19 cellular contexts compared by ENCODE assay signal in genomic region chr22:42461511-42461910, GRCh38. TPM values are rescaled to one million over a fixed set of nuclear protein-coding genes. Genes with fewer than 3 reads are reported as not detected.
A peak's percentile ranks its signal among the peaks of the same experiment; 100 is the strongest.
DNase-seq lines count a peak whose midpoint lies in the region; ATAC-seq, FAIRE-seq and TF ChIP-seq lines count a peak whose summit lies in the region.
"Had no signal": no experiment of that assay in that cellular context is flagged by ENCODE, and none has a peak within 500 bp of the region (broad histone marks: within the 10 kb centered on the region; RNA-seq: fewer than 3 reads in every experiment).

No MANE protein-coding gene starts in this region.

- H3K9me3 ChIP-seq in kidney (ENCODE audit: control insufficient read depth in 1 of 2, low read length in 2 of 2): no peaks in the 10 kb centered on the region
- H3K9me3 ChIP-seq: esophagus squamous epithelium, SJSA1 had no signal

- no peak overlapping the region for H3K27ac ChIP-seq in kidney (ENCODE audit: low read depth in 2 of 2, low read length in 2 of 2)
- H3K27ac ChIP-seq: esophagus squamous epithelium, KMS-11, SJSA1 had no signal

- no peaks in the 10 kb centered on the region for H3K4me1 ChIP-seq in kidney (ENCODE audit: control insufficient read depth in 1 of 2, insufficient read depth in 1 of 2, low read depth in 1 of 2, low read length in 2 of 2)
- H3K4me1 ChIP-seq: esophagus squamous epithelium, SJSA1 had no signal

- FAIRE-seq in kidney (lab: Jason Lieb, UNC): no peak
- FAIRE-seq: D721Med, keratinocyte had no signal

- H3K4me3 Mint-ChIP-seq in activated CD4-positive, alpha-beta T cell treated with anti-CD3 and anti-CD28 coated beads for 36 hours: no peak overlapping the region
- H3K4me3 Mint-ChIP-seq: activated CD8-positive, alpha-beta memory T cell treated with anti-CD3 and anti-CD28 coated beads, Interleukin-2, amount 10 ng/mL, durations not matched to agents 7 days and 5 days; memory B cell; natural killer cell had no signal

- H3K36me3 ChIP-seq in kidney (ENCODE audit: control insufficient read depth in 1 of 2, insufficient read depth in 2 of 2, low read length in 2 of 2): no peaks in the 10 kb centered on the region
- H3K36me3 ChIP-seq: esophagus squamous epithelium, SJSA1 had no signal

- no peak for ATAC-seq in HG03095 (IDR thresholded peaks at IDR 0.05; ENCODE audit: unreplicated experiment)
- no peak for ATAC-seq in activated CD4-positive, alpha-beta T cell treated with anti-CD3 and anti-CD28 coated beads for 36 hours
- ATAC-seq: activated CD8-positive, alpha-beta memory T cell treated with anti-CD3 and anti-CD28 coated beads, Interleukin-2, amount 10 ng/mL, durations not matched to agents 7 days and 5 days; natural killer cell had no signal

- TF ChIP-seq CTCF in kidney (IDR thresholded peaks at IDR 0.05; ENCODE audit: borderline replicate concordance, extremely low read depth, insufficient read depth): no peak

- peaks cover 20% of the 10 kb centered on the region for H3K27me3 Mint-ChIP-seq in activated CD4-positive, alpha-beta T cell treated with anti-CD3 and anti-CD28 coated beads for 36 hours

- CTCF ChIA-PET in activated CD4-positive, alpha-beta T cell treated with anti-CD3 and anti-CD28 coated beads for 36 hours (lab: Charles Lee): interaction anchor here (0.7 to 1.1 kb wide), 2 partner anchors 9 to 96 kb away, joined by 3 read pairs; no protein-coding TSS in a partner anchor

- no peaks in the 10 kb centered on the region for H3K9me3 Mint-ChIP-seq in activated CD4-positive, alpha-beta T cell treated with anti-CD3 and anti-CD28 coated beads for 36 hours (ENCODE audit: low read depth)
- H3K9me3 Mint-ChIP-seq: activated T-helper 2 cell treated with anti-CD3 and anti-CD28 coated beads, Interferon-gamma antibody, Interleukin-2, Interleukin-4, amounts not matched to agents 10 μg/mL and 5 μg/mL and 100 μg/mL, durations not matched to agents 14 hours and 24 hours and 36 hours; memory B cell; natural killer cell had no signal

- POLR2A ChIA-PET in activated CD4-positive, alpha-beta T cell treated with anti-CD3 and anti-CD28 coated beads for 36 hours (lab: Charles Lee): no interaction called here

- intact Hi-C loops in kidney (cut with DNase I): no loop called here
- intact Hi-C loops in activated CD4-positive, alpha-beta T cell treated with anti-CD3 and anti-CD28 coated beads for 36 hours (cut with DNase I, micrococcal nuclease): no loop called here

- no peaks in the 10 kb centered on the region for H3K36me3 Mint-ChIP-seq in activated CD4-positive, alpha-beta T cell treated with anti-CD3 and anti-CD28 coated beads for 36 hours (ENCODE audit: low read depth)
- H3K36me3 Mint-ChIP-seq: activated CD8-positive, alpha-beta memory T cell treated with anti-CD3 and anti-CD28 coated beads, Interleukin-2, amount 10 ng/mL, durations not matched to agents 7 days and 5 days; memory B cell; natural killer cell had no signal

- no peak overlapping the region for H3K9ac ChIP-seq in kidney (ENCODE audit: low read length in 2 of 2)
- H3K9ac ChIP-seq: KMS-11 had no signal

- no peak overlapping the region for H3K4me3 ChIP-seq in kidney (ENCODE audit: low read length in 2 of 2)
- H3K4me3 ChIP-seq: esophagus squamous epithelium, SJSA1 had no signal

- no peak overlapping the region for H3K27ac Mint-ChIP-seq in activated CD4-positive, alpha-beta T cell treated with anti-CD3 and anti-CD28 coated beads for 36 hours
- H3K27ac Mint-ChIP-seq: activated CD8-positive, alpha-beta memory T cell treated with anti-CD3 and anti-CD28 coated beads, Interleukin-2, amount 10 ng/mL, durations not matched to agents 7 days and 5 days; activated T-helper 2 cell treated with anti-CD3 and anti-CD28 coated beads, Interferon-gamma antibody, Interleukin-2, Interleukin-4, amounts not matched to agents 10 μg/mL and 5 μg/mL and 100 μg/mL, durations not matched to agents 14 hours and 24 hours and 36 hours; memory B cell; natural killer cell had no signal

- H3K4me1 Mint-ChIP-seq in activated CD4-positive, alpha-beta T cell treated with anti-CD3 and anti-CD28 coated beads for 36 hours: peaks cover 5% of the 10 kb centered on the region
- H3K4me1 Mint-ChIP-seq: activated CD8-positive, alpha-beta memory T cell treated with anti-CD3 and anti-CD28 coated beads, Interleukin-2, amount 10 ng/mL, durations not matched to agents 7 days and 5 days; natural killer cell had no signal

- peak; percentile 63 for DNase-seq in ELF-1 (ENCODE audit: low read depth, low spot score)
- DNase-seq in NCI-H146 (lab: John Stamatoyannopoulos, UW): peak; percentile 97
- peak; percentile 93 for DNase-seq in NCI-H69 (lab: John Stamatoyannopoulos, UW)
- peak; percentile 21 for DNase-seq in kidney
- no peak for DNase-seq in activated CD4-positive, alpha-beta T cell treated with anti-CD3 and anti-CD28 coated beads for 36 hours
- DNase-seq in stimulated activated CD4-positive, alpha-beta T cell treated with anti-CD3 and anti-CD28 coated beads, Interleukin-4, amount 100 ng/mL, for 4 hours: no peak
- DNase-seq: activated CD4-positive, CD25-positive, alpha-beta regulatory T cell treated with anti-CD3 and anti-CD28 coated beads, Interleukin-2, amount 50 U/mL, for 72 hours; activated CD8-positive, alpha-beta memory T cell treated with anti-CD3 and anti-CD28 coated beads, Interleukin-2, amount 10 ng/mL, durations not matched to agents 7 days and 5 days; AML-193; esophagus squamous epithelium; natural killer cell; NCI-H1694 had no signal

RNA-seq across cellular contexts. Expression of gene NFAM1, which starts 29.3 kb away (rescaled TPM):
- total RNA-seq in kidney: 7.9 TPM
- polyA plus RNA-seq in kidney (ENCODE audit: insufficient read depth, low read depth, low replicate concordance): 0.60 TPM
- under 1 TPM; 0.11 to 0.21 TPM for total RNA-seq in activated CD4-positive, alpha-beta T cell treated with anti-CD3 and anti-CD28 coated beads for 36 hours
- total RNA-seq: SJSA1 had no signal
- polyA plus RNA-seq: keratinocyte had no signal

RNA-seq across cellular contexts. Expression of gene RRP7A, which starts 58.1 kb away (rescaled TPM):
- 35.2 TPM for total RNA-seq in kidney
- polyA plus RNA-seq in kidney (ENCODE audit: insufficient read depth, low read depth, low replicate concordance): 26.3 TPM
- total RNA-seq in activated CD4-positive, alpha-beta T cell treated with anti-CD3 and anti-CD28 coated beads for 36 hours: 10 to 100 TPM; 95.6 to 98.1 TPM

Comparison
In these comparisons a context has a peak if more than half of its experiments do, and no peak if none do; other contexts are left out.
1. DNase-seq: peak in ELF-1 (single experiment), NCI-H146 (single experiment), NCI-H69 (single experiment) and kidney (single experiment); none in activated CD4-positive, alpha-beta T cell treated with anti-CD3 and anti-CD28 coated beads for 36 hours (single experiment) and stimulated activated CD4-positive, alpha-beta T cell treated with anti-CD3 and anti-CD28 coated beads, Interleukin-4, amount 100 ng/mL, for 4 hours (0 of 2).